Comparison of ENCODE assay signal across 21 cellular contexts in the genomic region with DNA sequence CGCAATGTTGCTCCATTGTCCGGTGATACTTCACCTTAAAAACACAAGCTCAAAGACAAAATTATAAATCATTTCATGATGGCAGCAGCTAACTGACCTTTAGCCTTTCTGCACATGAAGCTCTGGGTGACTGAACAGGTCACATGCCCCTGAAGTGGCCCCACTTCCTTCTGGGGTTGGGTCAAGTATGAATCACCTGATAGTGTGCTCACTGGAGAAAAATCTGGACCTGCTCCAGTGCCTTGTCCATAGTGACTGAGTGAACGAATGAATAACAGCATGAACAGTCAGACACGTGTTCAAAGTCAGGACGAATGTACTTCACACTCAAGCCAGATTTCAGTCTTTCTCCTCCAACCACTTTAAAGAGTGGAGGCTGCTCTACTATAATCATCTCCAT.
DNase-seq lines count a peak whose midpoint lies in the region; ATAC-seq and TF ChIP-seq lines count a peak whose summit lies in the region.
"Had no signal": no experiment of that assay in that cellular context is flagged by ENCODE, and none has a peak within 500 bp of the region (broad histone marks: within the 10 kb centered on the region; RNA-seq: fewer than 3 reads in every experiment).

No MANE protein-coding gene starts in this region.

- no peak overlapping the region for H3K4me3 ChIP-seq in breast epithelium
- no peak overlapping the region for H3K4me3 ChIP-seq in thyroid gland (replicated peaks in 1 of 3)

- H3K4me1 ChIP-seq in breast epithelium (no peaks in the 10 kb centered on the region), thyroid gland (peaks cover 10 to 18% of the 10 kb centered on the region in 2 donors)
- H3K4me1 ChIP-seq: BE2C had no signal

- CTCF ChIA-PET in MCF 10A (lab: Yijun Ruan, JAX) = no interaction called here

- DNase-seq in MCF 10A (ENCODE audit: unreplicated experiment) = peak; percentile 0
- DNase-seq in breast epithelium (ENCODE audit: low spot score in 2 of 2) = no peak
- peak; percentile 43 for DNase-seq in SW480 (ENCODE audit: low spot score)
- peak; percentile 76 for DNase-seq in mucosa of gallbladder (ENCODE audit: low spot score)
- DNase-seq in stimulated activated CD4-positive, alpha-beta T cell treated with anti-CD3 and anti-CD28 coated beads, Interleukin-4, amount 100 ng/mL, for 24 hours = no peak
- DNase-seq in thyroid gland = no peak
- DNase-seq: 8988T; BE2C; CD4-positive, alpha-beta T cell; DMS79; GOT3; NCI-H1417 treated with DMSO at 0.1 percent for 48 hours; NCI-H1930; NCI-H82; PC-3; SHP77; SK-N-SH; T-helper 1 cell had no signal

- no peaks in the 10 kb centered on the region for H3K27me3 Mint-ChIP-seq in MCF 10A (ENCODE audit: insufficient read depth, unreplicated experiment)
- H3K27me3 Mint-ChIP-seq: CD4-positive, alpha-beta T cell had no signal

- H3K27ac ChIP-seq in breast epithelium (no peak overlapping the region), thyroid gland (no peak overlapping the region)

- intact Hi-C loops in MCF 10A (cut with micrococcal nuclease) = no loop called here
- intact Hi-C loops in breast epithelium (cut with DNase I; ENCODE audit: low total_unique reads) = no loop called here
- intact Hi-C loops in thyroid gland (cut with DNase I) = no loop called here

- no TSS peak for BruUV-seq in MCF 10A (replicated peaks; lab: Mats Ljungman, UMichigan)

- H3K9me3 ChIP-seq in breast epithelium (no peaks in the 10 kb centered on the region), thyroid gland (no peaks in the 10 kb centered on the region)
- H3K9me3 ChIP-seq: BE2C, SK-N-SH had no signal

- no peak overlapping the region for H3K27ac Mint-ChIP-seq in MCF 10A (ENCODE audit: low read depth, unreplicated experiment)
- H3K27ac Mint-ChIP-seq: CD4-positive, alpha-beta T cell had no signal

- no peak for TF ChIP-seq CTCF in MCF 10A (IDR thresholded peaks at IDR 0.05; ENCODE audit: unreplicated experiment)
- TF ChIP-seq CTCF in breast epithelium (IDR thresholded peaks at IDR 0.05) = no peak
- TF ChIP-seq CTCF in thyroid gland (IDR thresholded peaks at IDR 0.05) = no peak

- TF ChIP-seq POLR2A in breast epithelium (IDR thresholded peaks at IDR 0.05) (no peak), thyroid gland (IDR thresholded peaks at IDR 0.05) (no peak)

- WGBS in thyroid gland, 2 donors = 71 to 73% methylated on average over 5 of the region's 5 CpGs

- no peaks in the 10 kb centered on the region for H3K27me3 ChIP-seq in breast epithelium
- H3K27me3 ChIP-seq in thyroid gland = no peaks in the 10 kb centered on the region
- H3K27me3 ChIP-seq: BE2C had no signal

- no peaks in the 10 kb centered on the region for H3K36me3 Mint-ChIP-seq in MCF 10A (ENCODE audit: insufficient read depth, unreplicated experiment)

- peaks cover 8% of the 10 kb centered on the region for H3K9me3 Mint-ChIP-seq in MCF 10A (ENCODE audit: unreplicated experiment)
- H3K9me3 Mint-ChIP-seq: CD4-positive, alpha-beta T cell had no signal

- H3K4me1 Mint-ChIP-seq in MCF 10A (ENCODE audit: insufficient read depth, unreplicated experiment) = peaks cover 20% of the 10 kb centered on the region

- H3K4me3 Mint-ChIP-seq in MCF 10A (ENCODE audit: unreplicated experiment) = no peak overlapping the region
- H3K4me3 Mint-ChIP-seq: CD4-positive, alpha-beta T cell had no signal

- no peak for ATAC-seq in GM18907 (IDR thresholded peaks at IDR 0.05; ENCODE audit: unreplicated experiment)
- ATAC-seq in GM21367 (IDR thresholded peaks at IDR 0.05; ENCODE audit: unreplicated experiment) = no peak
- ATAC-seq: HepG2, PC-3 had no signal

- H3K36me3 ChIP-seq in breast epithelium (no peaks in the 10 kb centered on the region), thyroid gland (no peaks in the 10 kb centered on the region)
- H3K36me3 ChIP-seq: BE2C had no signal

- POLR2A ChIA-PET in MCF 10A (lab: Yijun Ruan, JAX) = interaction anchor here (0.9 kb wide), 1 partner anchor 14 kb away, joined by 3 read pairs; no protein-coding TSS in a partner anchor

Comparison
In these comparisons a context has a peak if more than half of its experiments do, and no peak if none do; other contexts are left out.
1. DNase-seq: peak in MCF 10A (single experiment), SW480 (single experiment) and mucosa of gallbladder (single experiment); none in breast epithelium (0 of 2), stimulated activated CD4-positive, alpha-beta T cell treated with anti-CD3 and anti-CD28 coated beads, Interleukin-4, amount 100 ng/mL, for 24 hours (single experiment) and thyroid gland (0 of 2).